ENCODE assay signal across 15 cellular contexts in the genomic region with DNA sequence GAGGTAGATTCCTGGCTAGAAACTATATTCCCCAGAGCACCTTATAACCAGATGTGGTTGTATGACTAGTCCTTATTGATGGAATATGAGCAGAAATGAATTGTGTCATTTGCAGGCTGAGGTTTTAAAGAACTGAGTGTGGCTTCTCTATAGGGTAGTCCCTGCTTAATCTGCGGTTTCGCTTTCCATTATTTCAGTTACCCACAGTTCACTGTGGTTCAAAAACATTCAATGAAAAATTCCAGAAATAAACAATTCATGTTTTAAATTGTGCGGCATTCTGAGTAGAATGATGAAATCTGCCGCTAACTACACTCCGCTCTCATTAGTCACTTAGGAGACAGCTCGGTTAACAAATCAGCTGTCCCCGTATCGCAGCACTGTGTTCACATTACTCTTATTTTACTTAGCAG.
DNase-seq lines count a peak whose midpoint lies in the region; ATAC-seq and TF ChIP-seq lines count a peak whose summit lies in the region.
"Had no signal": no experiment of that assay in that cellular context is flagged by ENCODE, and none has a peak within 500 bp of the region (broad histone marks: within the 10 kb centered on the region; RNA-seq: fewer than 3 reads in every experiment).

No MANE protein-coding gene starts in this region.

- H3K27ac Mint-ChIP-seq in activated T-helper 17 cell treated with anti-CD3 and anti-CD28 coated beads, Interleukin-2, amount 50 U/mL, for 72 hours = peak overlapping the region; percentile 43
- H3K27ac Mint-ChIP-seq: stimulated activated memory B cell treated with anti-CD40 and anti-IgM and Interleukin-4, amounts not matched to agents 10 μg/mL and 1 μg/mL and 100 μg/mL, for 72 hours had no signal

- no peaks in the 10 kb centered on the region for H3K9me3 Mint-ChIP-seq in activated T-helper 17 cell treated with anti-CD3 and anti-CD28 coated beads, Interleukin-2, amount 50 U/mL, for 72 hours
- H3K9me3 Mint-ChIP-seq: nephron; stimulated activated memory B cell treated with anti-CD40 and anti-IgM and Interleukin-4, amounts not matched to agents 10 μg/mL and 1 μg/mL and 100 μg/mL, for 72 hours had no signal

- H4K20me1 ChIP-seq in MM.1S (ENCODE audit: insufficient read depth, low read length) = no peaks in the 10 kb centered on the region

- H3K4me2 ChIP-seq in MM.1S (ENCODE audit: low read depth, low read length) = peak overlapping the region; percentile 19

- no peak for TF ChIP-seq CTCF in MM.1S (IDR thresholded peaks at IDR 0.05; ENCODE audit: low read length)
- TF ChIP-seq CTCF in left lung (IDR thresholded peaks at IDR 0.05) = no peak

- peak; percentile 94 for ATAC-seq in activated T-helper 17 cell treated with anti-CD3 and anti-CD28 coated beads, Interleukin-2, amount 50 U/mL, for 72 hours (replicated peaks)
- ATAC-seq in left lung = peak; percentile 5
- ATAC-seq: esophagus mucosa; stimulated activated memory B cell treated with anti-CD40 and anti-IgM and Interleukin-4, amounts not matched to agents 10 μg/mL and 1 μg/mL and 100 μg/mL, for 72 hours had no signal

- DNase-seq in Daoy (ENCODE audit: low read depth) (peak; percentile 87), MM.1S (peak; percentile 71), left lung (no peak), ureter (ENCODE audit: low spot score) (no peak), HuH-7 (ENCODE audit: low spot score) (no peak)
- DNase-seq in activated effector memory CD4-positive, alpha-beta T cell treated with Interleukin-2 at 50 U/mL for 16 hours = no peak
- DNase-seq in activated CD8-positive, alpha-beta memory T cell treated with anti-CD3 and anti-CD28 coated beads, Interleukin-2, amount 50 U/mL, for 48 hours = no peak
- DNase-seq: GDM1; NCI-H510A; stimulated activated CD4-positive, alpha-beta T cell treated with anti-CD3 and anti-CD28 coated beads, Interleukin-4, amount 100 ng/mL, for 4 hours; T-helper 9 cell had no signal

- no peaks in the 10 kb centered on the region for H3K36me3 Mint-ChIP-seq in activated T-helper 17 cell treated with anti-CD3 and anti-CD28 coated beads, Interleukin-2, amount 50 U/mL, for 72 hours (ENCODE audit: low read depth)
- H3K36me3 Mint-ChIP-seq: stimulated activated memory B cell treated with anti-CD40 and anti-IgM and Interleukin-4, amounts not matched to agents 10 μg/mL and 1 μg/mL and 100 μg/mL, for 72 hours had no signal

- H3K4me3 ChIP-seq in MM.1S (ENCODE audit: low read length) (no peak overlapping the region; the same call in 1 of the 2 replicates), left lung (no peak overlapping the region)

- peaks cover 8% of the 10 kb centered on the region for H3F3A ChIP-seq in MM.1S (ENCODE audit: insufficient read depth, low read length)

- H3K27ac ChIP-seq in MM.1S (ENCODE audit: low read length) (peak overlapping the region; percentile 14; the same call in 1 of the 2 replicates), left lung (peak overlapping the region in 1 of 2 donors; percentile 15)

- H3K9ac ChIP-seq in MM.1S (ENCODE audit: low read length) = no peak overlapping the region

- H3K79me2 ChIP-seq in MM.1S (ENCODE audit: low read length) = no peaks in the 10 kb centered on the region

- H3K27me3 ChIP-seq in MM.1S (replicated peaks; ENCODE audit: insufficient read depth, low read length) = no peaks in the 10 kb centered on the region
- H3K27me3 ChIP-seq in left lung = no peaks in the 10 kb centered on the region

- no peaks in the 10 kb centered on the region for H3K9me2 ChIP-seq in MM.1S (replicated peaks; ENCODE audit: insufficient read depth, low read length)

- H3K4me1 ChIP-seq in MM.1S (ENCODE audit: low read length) (peaks cover 20% of the 10 kb centered on the region), left lung (peaks cover 10 to 68% of the 10 kb centered on the region in 2 donors)

- no peak overlapping the region for H2AFZ ChIP-seq in MM.1S (ENCODE audit: low read length)

- intact Hi-C loops in left lung (cut with DNase I) = no loop called here

- H3K4me3 Mint-ChIP-seq in activated T-helper 17 cell treated with anti-CD3 and anti-CD28 coated beads, Interleukin-2, amount 50 U/mL, for 72 hours = peak overlapping the region; percentile 39
- H3K4me3 Mint-ChIP-seq: nephron; stimulated activated memory B cell treated with anti-CD40 and anti-IgM and Interleukin-4, amounts not matched to agents 10 μg/mL and 1 μg/mL and 100 μg/mL, for 72 hours had no signal

- H3K27me3 Mint-ChIP-seq in activated T-helper 17 cell treated with anti-CD3 and anti-CD28 coated beads, Interleukin-2, amount 50 U/mL, for 72 hours = peaks cover 18% of the 10 kb centered on the region

- H3K36me3 ChIP-seq in MM.1S (replicated peaks; ENCODE audit: insufficient read depth, low read length) (no peaks in the 10 kb centered on the region), left lung (no peaks in the 10 kb centered on the region)

- H3K4me1 Mint-ChIP-seq in activated T-helper 17 cell treated with anti-CD3 and anti-CD28 coated beads, Interleukin-2, amount 50 U/mL, for 72 hours = peaks cover 17% of the 10 kb centered on the region
- H3K4me1 Mint-ChIP-seq: stimulated activated memory B cell treated with anti-CD40 and anti-IgM and Interleukin-4, amounts not matched to agents 10 μg/mL and 1 μg/mL and 100 μg/mL, for 72 hours had no signal

- H3K9me3 ChIP-seq in MM.1S (replicated peaks; ENCODE audit: insufficient read depth, low read length) = no peaks in the 10 kb centered on the region
- no peaks in the 10 kb centered on the region for H3K9me3 ChIP-seq in left lung

Comparison
In these comparisons a context has a peak if more than half of its experiments do, and no peak if none do; other contexts are left out.
1. DNase-seq: peak in Daoy (single experiment) and MM.1S (single experiment); none in left lung (0 of 2), activated effector memory CD4-positive, alpha-beta T cell treated with Interleukin-2 at 50 U/mL for 16 hours (single experiment), activated CD8-positive, alpha-beta memory T cell treated with anti-CD3 and anti-CD28 coated beads, Interleukin-2, amount 50 U/mL, for 48 hours (single experiment), ureter (single experiment) and HuH-7 (single experiment).